In genomic region chr2:181234429-181235410, GRCh38 we compare ENCODE assay signal across 21 cellular contexts.
DNase-seq lines count a peak whose midpoint lies in the region; ATAC-seq lines count a peak whose summit lies in the region.
"Had no signal": no experiment of that assay in that cellular context is flagged by ENCODE, and none has a peak within 500 bp of the region (broad histone marks: within the 10 kb centered on the region; RNA-seq: fewer than 3 reads in every experiment).

No MANE protein-coding gene starts in this region.

- H3K9ac ChIP-seq in SK-N-MC (ENCODE audit: insufficient read length) = no peak overlapping the region

- H3K4me1 Mint-ChIP-seq in T-helper 2 cell treated with Interferon-gamma antibody and Interleukin-4, amounts not matched to agents 5 μg/mL and 100 μg/mL, for 36 hours (ENCODE audit: low read depth) = peaks cover 68% of the 10 kb centered on the region

- no peaks in the 10 kb centered on the region for H3K36me3 ChIP-seq in SK-N-MC (ENCODE audit: insufficient read depth, low read length)
- H3K36me3 ChIP-seq: left ventricle myocardium inferior, thoracic aorta had no signal

- DNase-seq in T-helper 2 cell treated with Interferon-gamma antibody and Interleukin-4, amounts not matched to agents 5 μg/mL and 100 μg/mL, for 36 hours (ENCODE audit: low spot score) = no peak
- DNase-seq in T-helper 2 cell (no peak), NCI-H187 (lab: John Stamatoyannopoulos, UW) (peak; percentile 54 to 82), SK-N-MC (ENCODE audit: low read depth, low spot score) (peak; percentile 67), skeletal muscle cell (ENCODE audit: low read depth) (peak; percentile 34), RPMI8226 (no peak)
- no peak for DNase-seq in effector CD8-positive, alpha-beta T cell (lab: John Stamatoyannopoulos, UW)
- DNase-seq: ACHN; activated CD4-positive, alpha-beta T cell treated with anti-CD3 and anti-CD28 coated beads, Interleukin-2, amount 10 ng/mL, durations not matched to agents 24 days and 14 days; activated CD8-positive, alpha-beta memory T cell treated with anti-CD3 and anti-CD28 coated beads, Interleukin-2, amount 50 U/mL, for 4 hours; head of caudate nucleus; left ventricle myocardium inferior; NCI-H1048; posterior cingulate gyrus; stimulated activated CD4-positive, alpha-beta T cell treated with anti-CD3 and anti-CD28 coated beads, Interleukin-1b, Interleukin-23, amount 100 ng/mL, for 48 hours; stimulated activated naive B cell treated with anti-CD40 and anti-IgM and Interleukin-4, amounts not matched to agents 10 μg/mL and 1 μg/mL and 100 μg/mL, for 72 hours; T-cell had no signal

- no peak overlapping the region for H3K4me3 Mint-ChIP-seq in T-helper 2 cell treated with Interferon-gamma antibody and Interleukin-4, amounts not matched to agents 5 μg/mL and 100 μg/mL, for 36 hours
- H3K4me3 Mint-ChIP-seq: activated CD4-positive, alpha-beta T cell treated with anti-CD3 and anti-CD28 coated beads, Interleukin-2, amount 10 ng/mL, durations not matched to agents 24 days and 14 days; neural crest cell; stimulated activated naive B cell treated with anti-CD40 and anti-IgM and Interleukin-4, amounts not matched to agents 10 μg/mL and 1 μg/mL and 100 μg/mL, for 72 hours; T-cell had no signal

- H3K27me3 Mint-ChIP-seq in T-helper 2 cell treated with Interferon-gamma antibody and Interleukin-4, amounts not matched to agents 5 μg/mL and 100 μg/mL, for 36 hours (ENCODE audit: low read depth) = no peaks in the 10 kb centered on the region
- H3K27me3 Mint-ChIP-seq: activated CD4-positive, alpha-beta T cell treated with anti-CD3 and anti-CD28 coated beads, Interleukin-2, amount 10 ng/mL, durations not matched to agents 24 days and 14 days; stimulated activated naive B cell treated with anti-CD40 and anti-IgM and Interleukin-4, amounts not matched to agents 10 μg/mL and 1 μg/mL and 100 μg/mL, for 72 hours; T-cell had no signal

- H3K9me3 Mint-ChIP-seq in T-helper 2 cell treated with Interferon-gamma antibody and Interleukin-4, amounts not matched to agents 5 μg/mL and 100 μg/mL, for 36 hours = peaks cover 7% of the 10 kb centered on the region
- H3K9me3 Mint-ChIP-seq: neural crest cell had no signal

- H3K27ac Mint-ChIP-seq in T-helper 2 cell treated with Interferon-gamma antibody and Interleukin-4, amounts not matched to agents 5 μg/mL and 100 μg/mL, for 36 hours = peak overlapping the region; percentile 33
- H3K27ac Mint-ChIP-seq: activated CD4-positive, alpha-beta T cell treated with anti-CD3 and anti-CD28 coated beads, Interleukin-2, amount 10 ng/mL, durations not matched to agents 24 days and 14 days; stimulated activated naive B cell treated with anti-CD40 and anti-IgM and Interleukin-4, amounts not matched to agents 10 μg/mL and 1 μg/mL and 100 μg/mL, for 72 hours; T-cell had no signal

- H3K36me3 Mint-ChIP-seq in T-helper 2 cell treated with Interferon-gamma antibody and Interleukin-4, amounts not matched to agents 5 μg/mL and 100 μg/mL, for 36 hours (ENCODE audit: low read depth) = peaks cover 69% of the 10 kb centered on the region

- ATAC-seq in HG02571 (IDR thresholded peaks at IDR 0.05; ENCODE audit: unreplicated experiment) = no peak
- ATAC-seq: T-cell had no signal

- H3K4me3 ChIP-seq in SK-N-MC (peak overlapping the region; percentile 61), skeletal muscle cell (ENCODE audit: low read depth, low read length) (no peak overlapping the region)
- H3K4me3 ChIP-seq: left ventricle myocardium inferior, thoracic aorta had no signal

- H3K9me3 ChIP-seq in SK-N-MC (ENCODE audit: low read depth, low read length) = no peaks in the 10 kb centered on the region
- H3K9me3 ChIP-seq: left ventricle myocardium inferior, thoracic aorta had no signal

- H3K27ac ChIP-seq in SK-N-MC = peak overlapping the region; percentile 72
- H3K27ac ChIP-seq: C4-2B, left ventricle myocardium inferior, thoracic aorta had no signal

Comparison
In these comparisons a context has a peak if more than half of its experiments do, and no peak if none do; other contexts are left out.
1. DNase-seq: peak in NCI-H187 (2 of 2), SK-N-MC (single experiment) and skeletal muscle cell (single experiment); none in T-helper 2 cell treated with Interferon-gamma antibody and Interleukin-4, amounts not matched to agents 5 μg/mL and 100 μg/mL, for 36 hours (single experiment), T-helper 2 cell (0 of 5), RPMI8226 (single experiment) and effector CD8-positive, alpha-beta T cell (single experiment).